In genomic region chr20:9912858-9913434, GRCh38 we compare ENCODE assay signal across 8 cellular contexts.
DNase-seq lines count a peak whose midpoint lies in the region; ATAC-seq and TF ChIP-seq lines count a peak whose summit lies in the region.

No MANE protein-coding gene starts in this region.

- no peaks in the 10 kb centered on the region for H3K36me3 ChIP-seq in OCI-LY7 (ENCODE audit: insufficient read depth, low read length)

- BruUV-seq in OCI-LY7 (replicated peaks; lab: Mats Ljungman, UMichigan) = no TSS peak

- POLR2A ChIA-PET in OCI-LY7 (lab: Charles Lee) = interaction anchor here (1.0 kb wide), 1 partner anchor 20 kb away, joined by 3 read pairs; no protein-coding TSS in a partner anchor

- H3K4me3 ChIP-seq in OCI-LY7 (ENCODE audit: low read depth, low read length, poor library complexity, severe bottlenecking) = no peak overlapping the region
- H3K4me3 ChIP-seq in astrocyte of the cerebellum (ENCODE audit: low read depth, low read length) = no peak overlapping the region

- no peaks in the 10 kb centered on the region for H3K79me2 ChIP-seq in OCI-LY7 (ENCODE audit: insufficient read depth, low read depth, low read length)

- H2AFZ ChIP-seq in OCI-LY7 (ENCODE audit: low read length) = no peak overlapping the region

- in situ Hi-C loops in astrocyte of the cerebellum (cut with HindIII; ENCODE audit: low sequenced_read_pairs) = no loop called here

- CTCF ChIA-PET in OCI-LY7 (lab: Charles Lee; ENCODE audit: unreplicated experiment) = no interaction called here

- no peak for ATAC-seq in left cardiac atrium
- peak; percentile 68 for ATAC-seq in HG03342 (IDR thresholded peaks at IDR 0.05; ENCODE audit: unreplicated experiment)
- no peak for ATAC-seq in HG03460 (IDR thresholded peaks at IDR 0.05; ENCODE audit: unreplicated experiment)

- peak; percentile 89 for TF ChIP-seq CTCF in OCI-LY7 (conservative IDR thresholded peaks at IDR 0.05; ENCODE audit: low read length)
- peak; percentile 84 for TF ChIP-seq CTCF in astrocyte of the cerebellum (IDR thresholded peaks at IDR 0.05; ENCODE audit: low read depth, low read length, missing control alignments)

- intact Hi-C loops in left cardiac atrium (cut with DNase I) = loop anchor here (1.0 to 10.0 kb wide), 3 partner anchors 296 to 498 kb away; no protein-coding TSS in a partner anchor
- intact Hi-C loops in cardiac septum (cut with DNase I) = loop anchor here (5.0 kb wide), 1 partner anchor 296 kb away; no protein-coding TSS in a partner anchor
- intact Hi-C loops in OCI-LY7 (cut with micrococcal nuclease; ENCODE audit: unreplicated experiment) = loop anchor here (2.0 to 5.0 kb wide), 2 partner anchors 296 to 506 kb away; no protein-coding TSS in a partner anchor

- H3K4me2 ChIP-seq in OCI-LY7 (ENCODE audit: low read length) = no peak overlapping the region

- DNase-seq in left cardiac atrium (peak; percentile 31), cardiac septum (ENCODE audit: low spot score) (no peak), OCI-LY7 (ENCODE audit: low spot score) (peak; percentile 34), astrocyte of the cerebellum (ENCODE audit: low read depth) (peak; percentile 29), iPS-NIHi7 (ENCODE audit: extremely low spot score) (peak; percentile 41)
- DNase-seq in stimulated activated CD4-positive, alpha-beta T cell treated with anti-CD3 and anti-CD28 coated beads, TNF-alpha, amount 100 ng/mL, for 24 hours (ENCODE audit: low read depth in 3 of 3) = peak in 2 of 3 experiments; percentile 9 to 25

- H3K27ac ChIP-seq in OCI-LY7 (ENCODE audit: low read depth, low read length, poor library complexity, severe bottlenecking) = no peak overlapping the region

- H3K9me3 ChIP-seq in OCI-LY7 (ENCODE audit: low read length) = no peaks in the 10 kb centered on the region

- no peaks in the 10 kb centered on the region for H4K20me1 ChIP-seq in OCI-LY7 (ENCODE audit: insufficient read depth, low read length)

- H3K4me1 ChIP-seq in OCI-LY7 (ENCODE audit: insufficient read depth, low read length, poor library complexity, severe bottlenecking) = no peaks in the 10 kb centered on the region

- H3K9me2 ChIP-seq in OCI-LY7 (ENCODE audit: insufficient read depth, low read length) = no peaks in the 10 kb centered on the region
